ENCODE assay signal across 27 cellular contexts in genomic region chr7:1868400-1869165, GRCh38.
"Had no signal": no experiment of that assay in that cellular context is flagged by ENCODE, and none has a peak within 500 bp of the region (broad histone marks: within the 10 kb centered on the region; RNA-seq: fewer than 3 reads in every experiment).

No MANE protein-coding gene starts in this region.

- H3K4me3 Mint-ChIP-seq: mesothelial cell of epicardium; naive B cell; natural killer cell; nephron progenitor cell; neural progenitor cell; stimulated activated naive CD8-positive, alpha-beta T cell treated with anti-CD3 and anti-CD28 coated beads, Interleukin-15, amount 100 ng/mL, for 72 hours; type B pancreatic cell had no signal

- H3K27ac Mint-ChIP-seq: mesothelial cell of epicardium; natural killer cell; nephron progenitor cell; neural progenitor cell; progenitor cell of endocrine pancreas; stimulated activated naive CD8-positive, alpha-beta T cell treated with anti-CD3 and anti-CD28 coated beads, Interleukin-15, amount 100 ng/mL, for 72 hours; type B pancreatic cell had no signal

- H3K4me2 ChIP-seq: neural progenitor cell had no signal

- H3K9me3 Mint-ChIP-seq: mesothelial cell of epicardium, natural killer cell, type B pancreatic cell had no signal

- H3K4me1 Mint-ChIP-seq: mesothelial cell of epicardium had no signal

- ATAC-seq: heart left ventricle; left cardiac atrium; left lung; sciatic nerve; stimulated activated naive CD8-positive, alpha-beta T cell treated with anti-CD3 and anti-CD28 coated beads, Interleukin-15, amount 100 ng/mL, for 72 hours had no signal

- H3K36me3 Mint-ChIP-seq: mesothelial cell of epicardium, naive B cell, natural killer cell, type B pancreatic cell had no signal

- H3K27ac ChIP-seq: heart left ventricle, left lung, neural progenitor cell, ovary, skin epidermis, tibial nerve, vagina had no signal

- H3K4me3 ChIP-seq: heart left ventricle, left lung, lung, neural progenitor cell, ovary, skin epidermis, tibial nerve, vagina had no signal

- H3K36me3 ChIP-seq: heart left ventricle, neural progenitor cell, ovary, vagina had no signal

- H3K4me1 ChIP-seq: heart left ventricle, left lung, tibial nerve, vagina had no signal

- H3K9me3 ChIP-seq: heart left ventricle, left lung, ovary, tibial nerve, vagina had no signal

- H3K9ac ChIP-seq: neural progenitor cell had no signal

- H2AFZ ChIP-seq: neural progenitor cell had no signal

- H3K27me3 ChIP-seq: heart left ventricle, left lung, neural progenitor cell, ovary, tibial nerve, vagina had no signal

- DNase-seq: heart left ventricle; hypothalamus; islet precursor cell; kidney glomerular epithelial cell; left cardiac atrium; mesendoderm; naive B cell; natural killer cell; nephron progenitor cell; ovary; stimulated activated CD4-positive, alpha-beta T cell treated with anti-CD3 and anti-CD28 coated beads, Interleukin-12 subunit alpha, Interleukin-12 subunit beta, amount 100 ng/mL, for 4 hours; stimulated activated CD4-positive, alpha-beta T cell treated with anti-CD3 and anti-CD28 coated beads, Interleukin-15, amount 100 ng/mL, for 24 hours; stimulated activated CD4-positive, alpha-beta T cell treated with anti-CD3 and anti-CD28 coated beads, Interleukin-2, amount 100 ng/mL, for 24 hours; stimulated activated CD4-positive, alpha-beta T cell treated with anti-CD3 and anti-CD28 coated beads, Interleukin-4, amount 100 ng/mL, for 1 hour; stimulated activated naive CD4-positive, alpha-beta T cell; stimulated activated naive CD8-positive, alpha-beta T cell treated with anti-CD3 and anti-CD28 coated beads, Interleukin-15, amount 100 ng/mL, for 72 hours; substantia nigra had no signal
